1 cellular context compared by ENCODE assay signal in the genomic region with DNA sequence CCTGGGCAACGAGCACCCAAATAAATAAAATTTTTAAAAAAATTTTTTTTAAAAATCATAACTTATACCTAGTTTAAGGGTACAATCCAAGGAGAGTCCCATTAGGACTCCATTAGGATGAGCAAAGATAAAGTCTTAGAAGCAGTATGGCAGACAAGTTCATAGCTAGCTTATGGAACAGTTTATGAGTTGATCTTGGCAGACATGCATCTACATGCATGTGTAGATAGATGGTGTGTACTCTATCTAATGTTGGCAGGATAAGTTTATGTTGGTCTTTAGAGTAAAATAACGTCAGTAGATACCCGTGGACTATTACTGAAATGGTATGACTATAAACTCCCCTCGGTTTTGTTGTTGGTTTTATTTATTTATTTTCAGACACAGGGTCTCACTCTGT.
TF ChIP-seq lines count a peak whose summit lies in the region.

No MANE protein-coding gene starts in this region.

TF ChIP-seq in HCT116, 20 proteins besides CTCF, POLR2A, EP300 and RAD21 (continued from another document):
- TF ChIP-seq, protein P1, sequence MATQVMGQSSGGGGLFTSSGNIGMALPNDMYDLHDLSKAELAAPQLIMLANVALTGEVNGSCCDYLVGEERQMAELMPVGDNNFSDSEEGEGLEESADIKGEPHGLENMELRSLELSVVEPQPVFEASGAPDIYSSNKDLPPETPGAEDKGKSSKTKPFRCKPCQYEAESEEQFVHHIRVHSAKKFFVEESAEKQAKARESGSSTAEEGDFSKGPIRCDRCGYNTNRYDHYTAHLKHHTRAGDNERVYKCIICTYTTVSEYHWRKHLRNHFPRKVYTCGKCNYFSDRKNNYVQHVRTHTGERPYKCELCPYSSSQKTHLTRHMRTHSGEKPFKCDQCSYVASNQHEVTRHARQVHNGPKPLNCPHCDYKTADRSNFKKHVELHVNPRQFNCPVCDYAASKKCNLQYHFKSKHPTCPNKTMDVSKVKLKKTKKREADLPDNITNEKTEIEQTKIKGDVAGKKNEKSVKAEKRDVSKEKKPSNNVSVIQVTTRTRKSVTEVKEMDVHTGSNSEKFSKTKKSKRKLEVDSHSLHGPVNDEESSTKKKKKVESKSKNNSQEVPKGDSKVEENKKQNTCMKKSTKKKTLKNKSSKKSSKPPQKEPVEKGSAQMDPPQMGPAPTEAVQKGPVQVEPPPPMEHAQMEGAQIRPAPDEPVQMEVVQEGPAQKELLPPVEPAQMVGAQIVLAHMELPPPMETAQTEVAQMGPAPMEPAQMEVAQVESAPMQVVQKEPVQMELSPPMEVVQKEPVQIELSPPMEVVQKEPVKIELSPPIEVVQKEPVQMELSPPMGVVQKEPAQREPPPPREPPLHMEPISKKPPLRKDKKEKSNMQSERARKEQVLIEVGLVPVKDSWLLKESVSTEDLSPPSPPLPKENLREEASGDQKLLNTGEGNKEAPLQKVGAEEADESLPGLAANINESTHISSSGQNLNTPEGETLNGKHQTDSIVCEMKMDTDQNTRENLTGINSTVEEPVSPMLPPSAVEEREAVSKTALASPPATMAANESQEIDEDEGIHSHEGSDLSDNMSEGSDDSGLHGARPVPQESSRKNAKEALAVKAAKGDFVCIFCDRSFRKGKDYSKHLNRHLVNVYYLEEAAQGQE (IDR thresholded peaks at IDR 0.05; ENCODE audit: low read depth) = no peak
- TF ChIP-seq EGR1 (IDR thresholded peaks at IDR 0.05; ENCODE audit: low read depth) (no peak), EZH2phosphoT487 (IDR thresholded peaks at IDR 0.05; ENCODE audit: borderline replicate concordance) (no peak), ZNF274 (IDR thresholded peaks at IDR 0.05; ENCODE audit: low read depth, low read length) (no peak), YY1 (IDR thresholded peaks at IDR 0.05; ENCODE audit: extremely low read depth, insufficient replicate concordance, low read depth, low read length) (no peak), ELF1 (IDR thresholded peaks at IDR 0.05; ENCODE audit: borderline replicate concordance, low read depth) (no peak), POLR2AphosphoS5 (IDR thresholded peaks at IDR 0.05; ENCODE audit: low read depth, low read length) (no peak), SRF (IDR thresholded peaks at IDR 0.05; ENCODE audit: low read depth) (no peak)
